In the genomic region with DNA sequence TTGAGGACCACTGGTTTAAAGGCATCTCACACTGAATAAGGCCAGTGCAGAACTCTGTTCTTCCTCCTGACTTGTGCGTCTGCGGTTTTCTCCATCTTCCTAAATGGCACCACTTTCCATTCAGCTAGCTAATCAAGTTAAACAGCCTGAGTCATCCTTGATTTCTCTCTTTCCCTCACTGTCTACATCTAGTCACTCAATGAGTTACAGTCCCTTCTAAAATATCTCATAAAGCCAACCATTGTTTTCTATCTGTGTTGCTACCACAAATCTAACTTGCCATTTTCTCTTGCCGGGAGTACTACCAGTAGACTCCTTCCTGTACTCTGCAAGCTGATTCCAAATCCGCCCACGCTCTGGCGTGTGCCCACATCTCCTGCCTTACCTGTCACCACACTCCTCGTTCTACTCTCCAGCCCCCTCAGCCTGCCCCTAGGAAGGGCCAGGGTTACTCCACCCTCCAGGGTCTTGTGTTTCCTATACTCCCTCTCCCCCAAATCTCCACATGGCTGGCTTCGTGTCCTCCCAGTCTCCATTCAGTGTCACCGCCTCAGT, we compare ENCODE assay signal across 1 cellular context.
A peak's percentile ranks its signal among the peaks of the same experiment; 100 is the strongest.
TF ChIP-seq lines count a peak whose summit lies in the region.

No MANE protein-coding gene starts in this region.

TF ChIP-seq in SK-N-SH, 30 proteins besides CTCF, POLR2A, EP300 and RAD21 (continued from another document):
- peak; percentile 56 for TF ChIP-seq PBX3 (IDR thresholded peaks at IDR 0.05)
